Comparison of ENCODE assay signal across 22 cellular contexts in genomic region chr1:88528792-88529191, GRCh38.
"Had no signal": no experiment of that assay in that cellular context is flagged by ENCODE, and none has a peak within 500 bp of the region (broad histone marks: within the 10 kb centered on the region; RNA-seq: fewer than 3 reads in every experiment).

No MANE protein-coding gene starts in this region.

- H3K36me3 Mint-ChIP-seq: IgD-negative memory B cell had no signal

- H3K4me3 ChIP-seq: K562 had no signal

- H3K9me2 ChIP-seq: SK-N-SH had no signal

- ATAC-seq: K562 had no signal

- H3K27ac Mint-ChIP-seq: IgD-negative memory B cell had no signal

- H3K9me3 ChIP-seq: SK-N-SH had no signal

- H3K4me3 Mint-ChIP-seq: IgD-negative memory B cell had no signal

- H3K4me1 Mint-ChIP-seq: IgD-negative memory B cell had no signal

- H3K4me2 ChIP-seq: KMS-11, SK-N-SH had no signal

- H3K27ac ChIP-seq: KMS-11, RWPE1 had no signal

- H3K9ac ChIP-seq: KMS-11, SK-N-SH had no signal

- DNase-seq: Kasumi-1, NCI-H1048, NCI-H1105, NCI-H1417, NCI-H1436 treated with DMSO at 0.1 percent for 48 hours, NCI-H1694, NCI-H187 treated with DMSO at 0.1 percent for 48 hours, NCI-H2029 treated with DMSO at 0.1 percent for 48 hours, NCI-H2171 treated with DMSO at 0.1 percent for 48 hours, NCI-H345, NCI-H446 treated with DMSO at 0.1 percent for 48 hours, NCI-H510A treated with DMSO at 0.1 percent for 48 hours, NCI-H526 treated with DMSO at 0.1 percent for 48 hours, NCI-H748 treated with DMSO at 0.1 percent for 48 hours, OCI-M1, SHP77, SK-N-SH, T-helper 1 cell had no signal

- H3K9me3 Mint-ChIP-seq: IgD-negative memory B cell had no signal
